ENCODE assay signal across 1 cellular context in genomic region chr2:218261424-218262273, GRCh38.
TF ChIP-seq lines count a peak whose summit lies in the region.

No MANE protein-coding gene starts in this region.

TF ChIP-seq in HepG2, 621 proteins besides CTCF, POLR2A, EP300 and RAD21:
- no peak for TF ChIP-seq HMG20A (CRISPR knock-in tag; IDR thresholded peaks at IDR 0.05; ENCODE audit: borderline replicate concordance)
- TF ChIP-seq FOXA1 (IDR thresholded peaks at IDR 0.05): no peak
- TF ChIP-seq FOXA1 (CRISPR knock-in tag; IDR thresholded peaks at IDR 0.05): peak; percentile 42; the same call in 1 of the 2 replicates
- TF ChIP-seq ZNF678 (CRISPR knock-in tag; IDR thresholded peaks at IDR 0.05): no peak
- TF ChIP-seq, protein P1, sequence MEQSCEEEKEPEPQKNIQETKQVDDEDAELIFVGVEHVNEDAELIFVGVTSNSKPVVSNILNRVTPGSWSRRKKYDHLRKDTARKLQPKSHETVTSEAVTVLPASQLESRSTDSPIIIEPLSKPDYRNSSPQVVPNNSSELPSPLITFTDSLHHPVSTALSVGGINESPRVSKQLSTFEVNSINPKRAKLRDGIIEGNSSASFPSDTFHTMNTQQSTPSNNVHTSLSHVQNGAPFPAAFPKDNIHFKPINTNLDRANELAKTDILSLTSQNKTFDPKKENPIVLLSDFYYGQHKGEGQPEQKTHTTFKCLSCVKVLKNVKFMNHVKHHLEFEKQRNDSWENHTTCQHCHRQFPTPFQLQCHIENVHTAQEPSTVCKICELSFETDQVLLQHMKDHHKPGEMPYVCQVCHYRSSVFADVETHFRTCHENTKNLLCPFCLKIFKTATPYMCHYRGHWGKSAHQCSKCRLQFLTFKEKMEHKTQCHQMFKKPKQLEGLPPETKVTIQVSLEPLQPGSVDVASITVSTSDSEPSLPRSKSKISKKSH (CRISPR knock-in tag; IDR thresholded peaks at IDR 0.05; ENCODE audit: borderline replicate concordance): 0 out of 2 replicates have a peak, but pooled peaks have one; percentile 24
- TF ChIP-seq ZBTB20 (CRISPR knock-in tag; IDR thresholded peaks at IDR 0.05; ENCODE audit: borderline replicate concordance, low read depth): no peak
- 0 out of 2 replicates have a peak, but pooled peaks have one; percentile 3 for TF ChIP-seq ZNF350 (CRISPR knock-in tag; IDR thresholded peaks at IDR 0.05; ENCODE audit: borderline replicate concordance, low read depth)
